Comparison of ENCODE assay signal across 1 cellular context in genomic region chr2:128017561-128017960, GRCh38.
TF ChIP-seq lines count a peak whose summit lies in the region.

No MANE protein-coding gene starts in this region.

TF ChIP-seq in HEK293, 187 proteins besides CTCF, POLR2A, EP300 and RAD21 (continued from another document):
- no peak for TF ChIP-seq ZBTB11 (tag by site-specific recombination; conservative IDR thresholded peaks at IDR 0.05; ENCODE audit: low read depth)
- TF ChIP-seq SCRT2 (tag by site-specific recombination; IDR thresholded peaks at IDR 0.05) = peak; percentile 92
- peak; percentile 96 for TF ChIP-seq SCRT1 (tag by site-specific recombination; IDR thresholded peaks at IDR 0.05; ENCODE audit: borderline replicate concordance)
- TF ChIP-seq ZNF302 (tag by site-specific recombination; IDR thresholded peaks at IDR 0.05; ENCODE audit: low read depth) = no peak
- no peak for TF ChIP-seq PATZ1 (tag by site-specific recombination; IDR thresholded peaks at IDR 0.05)
- TF ChIP-seq HOXC10 (CRISPR knock-in tag; IDR thresholded peaks at IDR 0.05) = no peak
- TF ChIP-seq ELK4 (IDR thresholded peaks at IDR 0.05; ENCODE audit: borderline replicate concordance, low read depth, low read length) = no peak
- TF ChIP-seq, protein P1, sequence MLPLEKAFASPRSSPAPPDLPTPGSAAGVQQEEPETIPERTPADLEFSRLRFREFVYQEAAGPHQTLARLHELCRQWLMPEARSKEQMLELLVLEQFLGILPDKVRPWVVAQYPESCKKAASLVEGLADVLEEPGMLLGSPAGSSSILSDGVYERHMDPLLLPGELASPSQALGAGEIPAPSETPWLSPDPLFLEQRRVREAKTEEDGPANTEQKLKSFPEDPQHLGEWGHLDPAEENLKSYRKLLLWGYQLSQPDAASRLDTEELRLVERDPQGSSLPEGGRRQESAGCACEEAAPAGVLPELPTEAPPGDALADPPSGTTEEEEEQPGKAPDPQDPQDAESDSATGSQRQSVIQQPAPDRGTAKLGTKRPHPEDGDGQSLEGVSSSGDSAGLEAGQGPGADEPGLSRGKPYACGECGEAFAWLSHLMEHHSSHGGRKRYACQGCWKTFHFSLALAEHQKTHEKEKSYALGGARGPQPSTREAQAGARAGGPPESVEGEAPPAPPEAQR (tag by site-specific recombination; IDR thresholded peaks at IDR 0.05) = no peak
TF ChIP-seq in HEK293: peak in this region for 2.
